In genomic region chr10:129467346-129468119, GRCh38 we compare ENCODE assay signal across 1 cellular context.
TF ChIP-seq lines count a peak whose summit lies in the region.

No MANE protein-coding gene starts in this region.

TF ChIP-seq in HepG2, 621 proteins besides CTCF, POLR2A, EP300 and RAD21 (continued from another document):
- TF ChIP-seq ZNF331 (CRISPR knock-in tag; IDR thresholded peaks at IDR 0.05) (peak; percentile 63; the same call in 1 of the 2 replicates), HNF4A (CRISPR knock-in tag; IDR thresholded peaks at IDR 0.05) (peak; percentile 83), TBX3 (IDR thresholded peaks at IDR 0.05; ENCODE audit: borderline replicate concordance) (no peak)
